In the genomic region with DNA sequence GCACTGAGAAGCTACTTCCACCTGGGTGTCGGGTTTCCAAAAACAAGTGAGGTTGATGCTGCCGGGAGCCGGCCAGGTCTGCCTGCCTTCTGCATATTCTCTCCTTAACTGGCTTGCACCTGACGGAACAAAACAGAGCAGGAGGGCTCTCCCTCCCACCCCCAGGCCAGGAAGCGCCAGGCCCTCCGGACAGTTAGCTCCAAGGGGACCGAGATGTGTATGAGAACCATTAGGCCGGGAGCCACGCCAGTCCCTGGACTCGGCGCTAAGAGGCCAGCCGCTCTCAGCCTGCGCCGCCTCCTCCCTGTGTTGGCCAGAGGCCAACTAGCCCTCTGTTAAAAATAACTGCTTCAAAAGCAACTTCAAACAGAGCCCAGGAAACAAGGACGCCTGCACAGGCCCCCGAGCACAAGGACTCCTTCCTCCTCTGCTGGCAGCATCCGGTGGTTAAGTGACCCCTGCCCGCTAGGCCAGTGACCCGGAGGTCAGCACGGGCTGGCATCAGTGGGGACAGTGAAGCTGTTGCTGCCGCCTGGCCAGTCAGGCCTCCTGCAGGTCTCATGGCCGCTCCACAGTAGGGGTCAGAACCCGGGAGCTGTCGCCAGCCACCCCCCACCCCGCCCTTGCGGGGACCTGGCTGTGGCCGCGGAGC, we compare ENCODE assay signal across 8 cellular contexts.
A peak's percentile ranks its signal among the peaks of the same experiment; 100 is the strongest.
DNase-seq lines count a peak whose midpoint lies in the region; ATAC-seq and TF ChIP-seq lines count a peak whose summit lies in the region.

No MANE protein-coding gene starts in this region.

- ATAC-seq in omental fat pad (ENCODE audit: low FRiP score) (peak; percentile 41), HG03280 (IDR thresholded peaks at IDR 0.05; ENCODE audit: unreplicated experiment) (no peak), GM21529 (IDR thresholded peaks at IDR 0.05; ENCODE audit: unreplicated experiment) (no peak)
- no peak for ATAC-seq in activated CD4-positive, CD25-positive, alpha-beta regulatory T cell treated with anti-CD3 and anti-CD28 coated beads, Interleukin-2, amount 50 U/mL, for 24 hours

- DNase-seq in DMS53 treated with DMSO at 0.1 percent for 48 hours (lab: John Stamatoyannopoulos, UW; ENCODE audit: unreplicated experiment) (peak; percentile 96), NCI-H69 (lab: John Stamatoyannopoulos, UW) (peak; percentile 87), foreskin melanocyte (peak; percentile 17), omental fat pad (ENCODE audit: low spot score) (no peak)
- DNase-seq in stimulated activated CD8-positive, alpha-beta memory T cell treated with anti-CD3 and anti-CD28 coated beads, Interleukin-4, amount 100 ng/mL, for 48 hours, result no peak

- no peak for TF ChIP-seq CTCF in omental fat pad (IDR thresholded peaks at IDR 0.05)

Comparison
In these comparisons a context has a peak if more than half of its experiments do, and no peak if none do; other contexts are left out.
1. DNase-seq: peak in DMS53 treated with DMSO at 0.1 percent for 48 hours (single experiment), NCI-H69 (single experiment) and foreskin melanocyte (single experiment); none in omental fat pad (single experiment) and stimulated activated CD8-positive, alpha-beta memory T cell treated with anti-CD3 and anti-CD28 coated beads, Interleukin-4, amount 100 ng/mL, for 48 hours (single experiment).